13 cellular contexts compared by ENCODE assay signal in genomic region chr16:56263711-56264608, GRCh38.
DNase-seq lines count a peak whose midpoint lies in the region; ATAC-seq and TF ChIP-seq lines count a peak whose summit lies in the region.
"Had no signal": no experiment of that assay in that cellular context is flagged by ENCODE, and none has a peak within 500 bp of the region (broad histone marks: within the 10 kb centered on the region; RNA-seq: fewer than 3 reads in every experiment).

No MANE protein-coding gene starts in this region.

- H3K36me3 Mint-ChIP-seq in GM23338 (ENCODE audit: low read depth) (peaks cover 4% of the 10 kb centered on the region; the same call in 1 of the 3 replicates), T-helper 17 cell (ENCODE audit: low read depth) (no peaks in the 10 kb centered on the region), immature natural killer cell (no peaks in the 10 kb centered on the region)
- H3K36me3 Mint-ChIP-seq in stimulated activated memory B cell treated with anti-CD40 and anti-IgM and Interleukin-4, amounts not matched to agents 10 μg/mL and 1 μg/mL and 100 μg/mL, for 72 hours = no peaks in the 10 kb centered on the region

- H3K4me1 Mint-ChIP-seq in GM23338 (peaks cover 15% of the 10 kb centered on the region), T-helper 17 cell (peaks cover 45% of the 10 kb centered on the region), immature natural killer cell (peaks cover 45 to 54% of the 10 kb centered on the region in 2 donors)
- H3K4me1 Mint-ChIP-seq in stimulated activated memory B cell treated with anti-CD40 and anti-IgM and Interleukin-4, amounts not matched to agents 10 μg/mL and 1 μg/mL and 100 μg/mL, for 72 hours = peaks cover 15% of the 10 kb centered on the region

- no peaks in the 10 kb centered on the region for H3K36me3 ChIP-seq in GM23338 (ENCODE audit: insufficient read depth)
- no peaks in the 10 kb centered on the region for H3K36me3 ChIP-seq in sigmoid colon
- H3K36me3 ChIP-seq: thoracic aorta had no signal

- no peak overlapping the region for H3K4me3 ChIP-seq in GM23338
- no peak overlapping the region for H3K4me3 ChIP-seq in sigmoid colon
- H3K4me3 ChIP-seq: thoracic aorta had no signal

- H3K9me3 Mint-ChIP-seq in GM23338 (no peaks in the 10 kb centered on the region; the same call in 2 of the 3 replicates), immature natural killer cell (no peaks in the 10 kb centered on the region)
- no peaks in the 10 kb centered on the region for H3K9me3 Mint-ChIP-seq in stimulated activated memory B cell treated with anti-CD40 and anti-IgM and Interleukin-4, amounts not matched to agents 10 μg/mL and 1 μg/mL and 100 μg/mL, for 72 hours

- H3K27me3 Mint-ChIP-seq in GM23338 (ENCODE audit: insufficient read depth, low read depth, poor library complexity) (peaks cover 8% of the 10 kb centered on the region), T-helper 17 cell (no peaks in the 10 kb centered on the region), immature natural killer cell (ENCODE audit: low read depth in 3 of 3) (no peaks in the 10 kb centered on the region)
- peaks cover 12% of the 10 kb centered on the region for H3K27me3 Mint-ChIP-seq in stimulated activated memory B cell treated with anti-CD40 and anti-IgM and Interleukin-4, amounts not matched to agents 10 μg/mL and 1 μg/mL and 100 μg/mL, for 72 hours

- WGBS in sigmoid colon, 2 donors = 46 to 66% methylated on average over 11 of the region's 11 CpGs

- TF ChIP-seq CTCF in GM23338 (conservative IDR thresholded peaks at IDR 0.05; ENCODE audit: low read depth in 2 of 2) = no peak
- no peak for TF ChIP-seq CTCF in sigmoid colon (IDR thresholded peaks at IDR 0.05)

- no peaks in the 10 kb centered on the region for H4K20me1 ChIP-seq in GM23338 (replicated peaks; ENCODE audit: insufficient read depth)

- peaks cover 5% of the 10 kb centered on the region; the same call in 1 of the 2 replicates for H3K9me2 ChIP-seq in GM23338 (ENCODE audit: insufficient read depth)

- TF ChIP-seq POLR2A in sigmoid colon (IDR thresholded peaks at IDR 0.05) = no peak

- H3K9me3 ChIP-seq in T-helper 17 cell (ENCODE audit: control insufficient read depth, low read length, poor library complexity, severe bottlenecking) (no peaks in the 10 kb centered on the region), sigmoid colon (no peaks in the 10 kb centered on the region)
- H3K9me3 ChIP-seq: thoracic aorta had no signal

- H3K27ac Mint-ChIP-seq in GM23338 (no peak overlapping the region), T-helper 17 cell (peak overlapping the region; percentile 93), immature natural killer cell (peak overlapping the region; percentile 73 to 97 (median 91))
- H3K27ac Mint-ChIP-seq in stimulated activated memory B cell treated with anti-CD40 and anti-IgM and Interleukin-4, amounts not matched to agents 10 μg/mL and 1 μg/mL and 100 μg/mL, for 72 hours = no peak overlapping the region

- intact Hi-C loops in sigmoid colon (cut with DNase I) = no loop called here

- H3K4me3 Mint-ChIP-seq in GM23338 = no peak overlapping the region
- no peak overlapping the region for H3K4me3 Mint-ChIP-seq in T-helper 17 cell
- H3K4me3 Mint-ChIP-seq in immature natural killer cell = peak overlapping the region; percentile 37 to 83 (median 73)
- H3K4me3 Mint-ChIP-seq in stimulated activated memory B cell treated with anti-CD40 and anti-IgM and Interleukin-4, amounts not matched to agents 10 μg/mL and 1 μg/mL and 100 μg/mL, for 72 hours = no peak overlapping the region

- H3F3A ChIP-seq in GM23338 (replicated peaks; ENCODE audit: low read depth) = no peaks in the 10 kb centered on the region

- no peak overlapping the region for H2AFZ ChIP-seq in GM23338

- H3K27ac ChIP-seq in GM23338 (ENCODE audit: low read depth) (no peak overlapping the region), sigmoid colon (peak overlapping the region in 3 of 4 donors; percentile 82 to 91 (median 90))
- H3K27ac ChIP-seq: thoracic aorta had no signal

- no peaks in the 10 kb centered on the region for H3K4me1 ChIP-seq in GM23338 (ENCODE audit: insufficient read depth)
- H3K4me1 ChIP-seq in sigmoid colon = peaks cover 2 to 84% (median 68%) of the 10 kb centered on the region in 4 donors

- DNase-seq in GM23338 (ENCODE audit: low spot score) (no peak), T-helper 17 cell (no peak), immature natural killer cell (no peak), sigmoid colon (peak; percentile 60)
- DNase-seq in effector CD4-positive, alpha-beta T cell = no peak
- DNase-seq: activated T-cell treated with anti-CD3 and anti-CD28 coated beads for 4 hours; central memory CD4-positive, alpha-beta T cell; foreskin melanocyte; T1000 had no signal

- no peaks in the 10 kb centered on the region for H3K27me3 ChIP-seq in GM23338 (ENCODE audit: insufficient read depth)
- no peaks in the 10 kb centered on the region for H3K27me3 ChIP-seq in sigmoid colon

- H3K4me2 ChIP-seq in GM23338 = no peak overlapping the region; the same call in none of the 2 replicates

- ATAC-seq in GM23338 = peak; percentile 25
- ATAC-seq in T-helper 17 cell = no peak
- ATAC-seq in HG03354 (IDR thresholded peaks at IDR 0.05; ENCODE audit: poor library complexity, severe bottlenecking, unreplicated experiment) = no peak
- ATAC-seq in stimulated activated memory B cell treated with anti-CD40 and anti-IgM and Interleukin-4, amounts not matched to agents 10 μg/mL and 1 μg/mL and 100 μg/mL, for 72 hours = no peak
- ATAC-seq in GM19397 (IDR thresholded peaks at IDR 0.05; ENCODE audit: unreplicated experiment) = no peak

- no peaks in the 10 kb centered on the region for H3K79me2 ChIP-seq in GM23338 (replicated peaks; ENCODE audit: insufficient read depth)

- no peak for TF ChIP-seq EP300 in sigmoid colon (IDR thresholded peaks at IDR 0.05)

TF ChIP-seq in GM23338, 12 proteins besides CTCF, POLR2A, EP300 and RAD21 (continues in another document):
- TF ChIP-seq ZNF114 (CRISPR knock-in tag; IDR thresholded peaks at IDR 0.05) = no peak
- TF ChIP-seq REST (IDR thresholded peaks at IDR 0.05; ENCODE audit: unreplicated experiment) = no peak
- no peak for TF ChIP-seq POLR2AphosphoS5 (IDR thresholded peaks at IDR 0.05; ENCODE audit: low read depth)
- no peak for TF ChIP-seq JUNB (IDR thresholded peaks at IDR 0.05; ENCODE audit: unreplicated experiment)

Comparison
In these comparisons a context has a peak if more than half of its experiments do, and no peak if none do; other contexts are left out.
1. H3K27ac Mint-ChIP-seq: peak in T-helper 17 cell (single experiment) and immature natural killer cell (6 of 6); none in GM23338 (single experiment) and stimulated activated memory B cell treated with anti-CD40 and anti-IgM and Interleukin-4, amounts not matched to agents 10 μg/mL and 1 μg/mL and 100 μg/mL, for 72 hours (single experiment).
2. H3K4me3 Mint-ChIP-seq: peak in immature natural killer cell (5 of 5); none in GM23338 (single experiment), T-helper 17 cell (single experiment) and stimulated activated memory B cell treated with anti-CD40 and anti-IgM and Interleukin-4, amounts not matched to agents 10 μg/mL and 1 μg/mL and 100 μg/mL, for 72 hours (single experiment).